ENCODE assay signal across 25 cellular contexts in the genomic region with DNA sequence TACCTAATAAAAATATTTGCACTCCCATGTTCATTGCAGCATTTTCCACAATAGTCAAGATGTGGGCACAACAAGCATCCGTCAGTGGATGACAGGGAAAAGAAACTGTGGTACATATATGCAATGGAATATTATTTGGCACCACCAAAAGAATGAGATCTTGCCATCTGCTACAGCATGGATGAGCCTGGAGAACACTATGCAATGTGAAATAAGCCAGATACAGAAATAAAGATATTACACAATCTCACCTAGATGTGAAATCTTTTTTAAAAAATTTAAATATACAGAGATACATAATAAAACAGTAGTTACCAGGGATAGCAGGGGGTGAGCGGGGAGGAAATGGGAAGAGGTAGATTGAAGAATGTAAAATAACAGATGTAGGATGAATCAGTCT. TPM values are rescaled to one million over a fixed set of nuclear protein-coding genes. Genes with fewer than 3 reads are reported as not detected.
"Had no signal": no experiment of that assay in that cellular context is flagged by ENCODE, and none has a peak within 500 bp of the region (broad histone marks: within the 10 kb centered on the region; RNA-seq: fewer than 3 reads in every experiment).

No MANE protein-coding gene starts in this region.

- H3K9me3 Mint-ChIP-seq: immature natural killer cell had no signal

- H3K27me3 ChIP-seq: dorsolateral prefrontal cortex, esophagus squamous epithelium, foreskin keratinocyte, gastroesophageal sphincter, heart left ventricle, hepatocyte, left lung had no signal

- H3K36me3 ChIP-seq: esophagus squamous epithelium, gastroesophageal sphincter, heart left ventricle, left lung, lower lobe of right lung had no signal

- H3K4me1 Mint-ChIP-seq: mesothelial cell of epicardium; naive thymus-derived CD4-positive, alpha-beta T cell had no signal

- H3K27ac ChIP-seq: coronary artery, epithelial cell of prostate, esophagus squamous epithelium, foreskin keratinocyte, gastroesophageal sphincter, hepatocyte, lower lobe of right lung had no signal

- H3K9me3 ChIP-seq: esophagus squamous epithelium, gastroesophageal sphincter, heart left ventricle, left lung, lower lobe of right lung had no signal

- H2AFZ ChIP-seq: hepatocyte had no signal

- H3K4me2 ChIP-seq: hepatocyte had no signal

- DNase-seq: dermis blood vessel endothelial cell; dorsolateral prefrontal cortex; effector CD4-positive, alpha-beta T cell; effector memory CD4-positive, alpha-beta T cell; erythroblast; esophagus squamous epithelium; foreskin keratinocyte; heart left ventricle; hypothalamus; immature natural killer cell; islet precursor cell; kidney; kidney glomerular epithelial cell; left colon; left lung; left ventricle myocardium superior; lower lobe of right lung; mesenchymal stem cell; naive thymus-derived CD4-positive, alpha-beta T cell had no signal

- H3K27ac Mint-ChIP-seq: immature natural killer cell; mesothelial cell of epicardium; naive thymus-derived CD4-positive, alpha-beta T cell had no signal

- H3K4me3 Mint-ChIP-seq: immature natural killer cell; mesothelial cell of epicardium; naive thymus-derived CD4-positive, alpha-beta T cell had no signal

- ATAC-seq: esophagus mucosa; foreskin keratinocyte; gastroesophageal sphincter; heart left ventricle; left colon; left lung; left ventricle myocardium superior; lower lobe of right lung; naive thymus-derived CD4-positive, alpha-beta T cell had no signal

- H3K4me1 ChIP-seq: esophagus squamous epithelium, foreskin keratinocyte, left lung had no signal

- H3K36me3 Mint-ChIP-seq: immature natural killer cell; mesothelial cell of epicardium; naive thymus-derived CD4-positive, alpha-beta T cell had no signal

- H3K4me3 ChIP-seq: coronary artery, dorsolateral prefrontal cortex, esophagus squamous epithelium, gastroesophageal sphincter, heart left ventricle, hepatocyte, left lung, lower lobe of right lung had no signal

RNA-seq across cellular contexts. Expression of gene LDB2, which starts 44.8 kb away (rescaled TPM):
- total RNA-seq: foreskin keratinocyte had no signal
- polyA plus RNA-seq: foreskin keratinocyte; naive thymus-derived CD4-positive, alpha-beta T cell had no signal
